Comparison of ENCODE assay signal across 22 cellular contexts in the genomic region with DNA sequence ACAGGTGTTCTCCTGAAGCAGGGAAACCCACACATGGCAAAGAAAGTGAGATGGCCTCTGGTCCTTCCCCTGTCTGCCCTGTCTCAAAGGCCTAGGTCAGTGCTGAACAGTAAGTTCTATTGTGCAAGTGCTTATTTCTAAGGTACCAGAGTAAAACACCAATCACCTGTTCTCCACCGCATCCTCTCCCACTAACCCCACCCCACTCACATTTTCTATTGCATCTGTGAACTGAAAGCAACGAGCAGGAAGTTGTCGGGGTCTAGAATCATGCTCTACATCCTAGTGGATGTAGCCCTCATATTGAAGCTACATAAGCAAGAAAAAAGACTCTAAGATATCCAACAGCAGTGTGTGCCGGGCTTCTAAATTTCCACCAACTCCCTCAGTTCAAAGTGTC.
"Had no signal": no experiment of that assay in that cellular context is flagged by ENCODE, and none has a peak within 500 bp of the region (broad histone marks: within the 10 kb centered on the region; RNA-seq: fewer than 3 reads in every experiment).

No MANE protein-coding gene starts in this region.

- ATAC-seq: activated CD4-positive, alpha-beta T cell treated with anti-CD3 and anti-CD28 coated beads for 36 hours; body of pancreas; effector memory CD8-positive, alpha-beta T cell; gastroesophageal sphincter; left lobe of liver; sciatic nerve had no signal

- H3K9me3 ChIP-seq: body of pancreas, gastroesophageal sphincter, upper lobe of left lung, vagina had no signal

- H3K4me1 ChIP-seq: body of pancreas had no signal

- H3K36me3 ChIP-seq: gastroesophageal sphincter, upper lobe of left lung, vagina had no signal

- H3K27me3 ChIP-seq: body of pancreas, gastroesophageal sphincter, upper lobe of left lung, vagina had no signal

- H3K4me3 ChIP-seq: body of pancreas, gastroesophageal sphincter, lung, skin epidermis, upper lobe of left lung, vagina had no signal

- DNase-seq: activated CD4-positive, alpha-beta T cell treated with anti-CD3 and anti-CD28 coated beads for 36 hours; activated CD4-positive, CD25-positive, alpha-beta regulatory T cell; activated CD8-positive, alpha-beta memory T cell treated with anti-CD3 and anti-CD28 coated beads for 24 hours; activated effector memory CD4-positive, alpha-beta T cell treated with Interleukin-2 at 50 U/mL for 16 hours; activated naive CD4-positive, alpha-beta T cell treated with Interleukin-2 at 50 U/mL for 16 hours; aorta; body of pancreas; cerebellar nuclear complex; cortex of kidney; effector memory CD8-positive, alpha-beta T cell; hippocampal formation; retina; stimulated activated CD4-positive, alpha-beta T cell treated with anti-CD3 and anti-CD28 coated beads, Interleukin-12 subunit alpha, Interleukin-12 subunit beta, amount 100 ng/mL, for 4 hours; stimulated activated CD4-positive, alpha-beta T cell treated with anti-CD3 and anti-CD28 coated beads, Interleukin-4, amount 100 ng/mL, for 1 hour; substantia nigra; upper lobe of left lung had no signal

- H3K27ac ChIP-seq: body of pancreas, gastroesophageal sphincter, skin epidermis, upper lobe of left lung, vagina had no signal
